Comparison of ENCODE assay signal across 18 cellular contexts in the genomic region with DNA sequence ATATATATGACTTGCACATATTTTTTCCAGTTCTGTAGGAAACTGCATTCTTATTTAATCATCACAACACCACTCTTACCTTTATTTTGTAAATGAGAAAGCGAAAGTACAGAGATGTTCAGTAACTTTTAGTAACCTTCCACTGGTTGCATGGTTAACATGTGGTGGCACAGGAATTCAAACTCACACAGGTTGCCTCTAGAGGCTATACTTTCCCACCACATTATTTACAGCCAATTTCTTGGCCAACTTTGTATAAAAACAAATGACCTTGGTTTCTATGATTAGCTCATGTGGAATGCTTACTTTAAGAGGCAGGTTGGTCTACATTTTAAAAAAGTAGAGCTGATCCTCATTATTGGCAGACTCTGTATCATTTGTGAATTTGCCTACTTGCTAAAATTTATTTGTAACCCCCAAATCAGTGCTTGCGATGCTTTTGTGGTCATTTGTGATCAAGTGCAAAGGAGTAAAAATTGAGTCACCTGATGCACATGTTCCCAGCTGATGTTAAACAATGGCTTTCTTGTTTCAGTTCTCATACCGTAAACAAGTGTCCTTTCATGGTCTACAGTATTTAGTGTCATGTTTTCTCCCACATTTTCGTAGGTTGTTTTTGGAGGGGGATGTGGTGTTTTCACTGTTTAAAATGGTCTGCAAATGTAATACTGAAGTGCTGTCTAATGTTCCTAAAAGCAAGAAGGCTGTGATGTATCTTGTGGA. TPM values are rescaled to one million over a fixed set of nuclear protein-coding genes. Genes with fewer than 3 reads are reported as not detected.
DNase-seq lines count a peak whose midpoint lies in the region; ATAC-seq and TF ChIP-seq lines count a peak whose summit lies in the region.
"Had no signal": no experiment of that assay in that cellular context is flagged by ENCODE, and none has a peak within 500 bp of the region (broad histone marks: within the 10 kb centered on the region; RNA-seq: fewer than 3 reads in every experiment).

No MANE protein-coding gene starts in this region.

- CTCF ChIA-PET in CD4-positive, alpha-beta T cell (lab: Charles Lee) = no interaction called here

- DNase-seq in sciatic nerve (ENCODE audit: low spot score) (no peak), omental fat pad (ENCODE audit: low spot score) (no peak)
- DNase-seq in stimulated activated CD4-positive, alpha-beta T cell treated with anti-CD3 and anti-CD28 coated beads, Interleukin-1b, Interleukin-23, amount 100 ng/mL, for 48 hours = no peak
- no peak for DNase-seq in CD4-positive, alpha-beta T cell
- DNase-seq: activated CD8-positive, alpha-beta memory T cell treated with anti-CD3 and anti-CD28 coated beads, Interleukin-2, amount 50 U/mL, for 48 hours; dermis blood vessel endothelial cell; GDM1; NCI-H1436; NCI-H524 treated with DMSO at 0.1 percent for 48 hours; stimulated activated naive CD4-positive, alpha-beta T cell treated with Interleukin-2 at 50 U/mL for 16 hours; T-helper 1 cell had no signal

- H3K27ac ChIP-seq in cingulate gyrus (ENCODE audit: low read depth, low read length) = peak overlapping the region; percentile 43
- H3K27ac ChIP-seq in CD4-positive, alpha-beta T cell (ENCODE audit: low read depth, low read length) = no peak overlapping the region

- ATAC-seq in GM18867 (IDR thresholded peaks at IDR 0.05; ENCODE audit: unreplicated experiment) (peak; percentile 72), HG03354 (IDR thresholded peaks at IDR 0.05; ENCODE audit: poor library complexity, severe bottlenecking, unreplicated experiment) (peak; percentile 56), sciatic nerve (peak; percentile 80), omental fat pad (ENCODE audit: low FRiP score) (no peak), HG02678 (IDR thresholded peaks at IDR 0.05; ENCODE audit: unreplicated experiment) (no peak)
- no peak for ATAC-seq in CD4-positive, alpha-beta T cell (ENCODE audit: poor library complexity)
- ATAC-seq: Panc1 had no signal

- H3K4me1 Mint-ChIP-seq in CD4-positive, alpha-beta T cell (ENCODE audit: low read depth) = peaks cover 5% of the 10 kb centered on the region
- H3K4me1 Mint-ChIP-seq: CD14-positive monocyte had no signal

- H3K27ac Mint-ChIP-seq in CD4-positive, alpha-beta T cell = no peak overlapping the region
- H3K27ac Mint-ChIP-seq: CD14-positive monocyte had no signal

- no peaks in the 10 kb centered on the region for H3K27me3 Mint-ChIP-seq in CD4-positive, alpha-beta T cell

- no peaks in the 10 kb centered on the region for H3K27me3 ChIP-seq in CD4-positive, alpha-beta T cell (ENCODE audit: control insufficient read depth, insufficient read depth, low read length)

- peaks cover 5% of the 10 kb centered on the region for H3K9me3 Mint-ChIP-seq in CD4-positive, alpha-beta T cell

- H3K36me3 Mint-ChIP-seq in CD4-positive, alpha-beta T cell (ENCODE audit: low read depth) = peaks cover 20% of the 10 kb centered on the region

- POLR2A ChIA-PET in CD4-positive, alpha-beta T cell (lab: Charles Lee) = no interaction called here

- no peak overlapping the region for H3K4me3 Mint-ChIP-seq in CD4-positive, alpha-beta T cell
- H3K4me3 Mint-ChIP-seq: CD14-positive monocyte, neural crest cell had no signal

- TF ChIP-seq CTCF in omental fat pad (IDR thresholded peaks at IDR 0.05) = no peak
- TF ChIP-seq CTCF in CD4-positive, alpha-beta T cell (IDR thresholded peaks at IDR 0.05) = no peak

- no peaks in the 10 kb centered on the region for H3K9me3 ChIP-seq in CD4-positive, alpha-beta T cell (ENCODE audit: control insufficient read depth, low read length)

- intact Hi-C loops in sciatic nerve (cut with DNase I) = no loop called here
- intact Hi-C loops in CD4-positive, alpha-beta T cell (cut with DNase I, micrococcal nuclease) = no loop called here

RNA-seq across cellular contexts. Expression of a gene that starts 14.8 kb away (rescaled TPM):
- total RNA-seq in sciatic nerve = 43.8 TPM
- total RNA-seq in omental fat pad = 10 to 100 TPM; 11.3 to 28.5 (median 20.7) TPM
- 10 to 100 TPM; 16.0 to 20.4 TPM for total RNA-seq in CD4-positive, alpha-beta T cell

RNA-seq across cellular contexts. Expression of a gene that starts 35.0 kb away (rescaled TPM):
- total RNA-seq in sciatic nerve (11.6 TPM), omental fat pad (10 to 100 TPM in 2 of 4 donors, 1 to 10 TPM in 2; 6.8 to 17.7 (median 9.9) TPM)
- total RNA-seq in CD4-positive, alpha-beta T cell = 10 to 100 TPM; 17.6 to 20.3 TPM

Comparison
In these comparisons a context has a peak if more than half of its experiments do, and no peak if none do; other contexts are left out.
1. ATAC-seq: peak in GM18867 (single experiment), HG03354 (single experiment) and sciatic nerve (single experiment); none in omental fat pad (single experiment), HG02678 (single experiment) and CD4-positive, alpha-beta T cell (single experiment).